8 cellular contexts compared by ENCODE assay signal in the genomic region with DNA sequence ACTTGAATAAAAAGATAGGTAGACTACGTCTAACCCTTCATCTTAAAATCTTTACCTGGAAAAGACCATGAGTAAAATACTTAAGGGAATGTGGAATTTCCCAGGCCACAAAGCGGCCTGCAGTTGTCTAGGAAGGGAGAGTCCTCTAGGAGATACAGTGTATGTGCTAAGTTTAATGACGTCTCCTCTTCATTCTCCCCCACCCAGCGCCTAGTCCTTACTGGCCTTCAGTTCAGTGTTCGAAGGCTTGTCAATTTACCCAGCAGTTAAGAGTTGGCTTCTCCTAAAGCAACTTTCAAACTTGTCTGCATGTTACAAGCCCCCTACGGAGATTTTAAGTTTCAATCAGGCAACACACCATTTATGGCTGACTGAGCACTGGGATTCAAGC. TPM values are rescaled to one million over a fixed set of nuclear protein-coding genes. Genes with fewer than 3 reads are reported as not detected.
DNase-seq lines count a peak whose midpoint lies in the region; ATAC-seq and TF ChIP-seq lines count a peak whose summit lies in the region.

No MANE protein-coding gene starts in this region.

- CTCF ChIA-PET in CD4-positive, alpha-beta T cell (lab: Charles Lee), result interaction anchor here (3.0 to 3.1 kb wide), 2 partner anchors 18 to 35 kb away, joined by 24 to 28 read pairs; a partner anchor contains a TSS

- H3K27ac ChIP-seq in CD4-positive, alpha-beta T cell (ENCODE audit: low read depth, low read length), result peak overlapping the region; percentile 95
- H3K27ac ChIP-seq in liver (ENCODE audit: low read depth in 1 of 2, low read length in 2 of 2), result peak overlapping the region; percentile 97 to 99
- H3K27ac ChIP-seq in vagina, result peak overlapping the region; percentile 89

- no peak for DNase-seq in CD4-positive, alpha-beta T cell
- DNase-seq in amniotic epithelial cell (ENCODE audit: low read depth) (peak; percentile 54), vagina (ENCODE audit: extremely low spot score in 2 of 2) (no peak), cerebellar cortex (ENCODE audit: low spot score) (no peak), cerebellum (ENCODE audit: low spot score) (no peak)

- H3K9me3 ChIP-seq in CD4-positive, alpha-beta T cell (ENCODE audit: control insufficient read depth, low read length), result no peaks in the 10 kb centered on the region
- H3K9me3 ChIP-seq in Loucy (ENCODE audit: insufficient read depth, low read depth, low read length) (no peaks in the 10 kb centered on the region), liver (ENCODE audit: control insufficient read depth in 4 of 4, low read length in 3 of 4) (no peaks in the 10 kb centered on the region), vagina (no peaks in the 10 kb centered on the region)

- peaks cover 34% of the 10 kb centered on the region for H3K4me1 Mint-ChIP-seq in CD4-positive, alpha-beta T cell (ENCODE audit: low read depth)

- H4K20me1 ChIP-seq in Loucy (ENCODE audit: insufficient read depth, low read length, poor library complexity, severe bottlenecking), result peaks cover 14% of the 10 kb centered on the region

- H3K4me3 Mint-ChIP-seq in CD4-positive, alpha-beta T cell, result peak overlapping the region; percentile 97

- no peaks in the 10 kb centered on the region for H3K36me3 ChIP-seq in Loucy (ENCODE audit: insufficient read depth, low read length)
- no peaks in the 10 kb centered on the region for H3K36me3 ChIP-seq in liver (ENCODE audit: control insufficient read depth in 4 of 4, insufficient read depth in 3 of 4, low read depth in 1 of 4, low read length in 3 of 4)
- H3K36me3 ChIP-seq in vagina, result no peaks in the 10 kb centered on the region

- H3K27me3 Mint-ChIP-seq in CD4-positive, alpha-beta T cell, result peaks cover 13% of the 10 kb centered on the region

- no peak for ATAC-seq in CD4-positive, alpha-beta T cell (ENCODE audit: poor library complexity)
- no peak for ATAC-seq in HG03378 (IDR thresholded peaks at IDR 0.05; ENCODE audit: unreplicated experiment)

- no peak overlapping the region for H2AFZ ChIP-seq in Loucy (ENCODE audit: low read length)

- no peak for TF ChIP-seq CTCF in CD4-positive, alpha-beta T cell (IDR thresholded peaks at IDR 0.05)
- no peak for TF ChIP-seq CTCF in Loucy (conservative IDR thresholded peaks at IDR 0.05; ENCODE audit: low read length)
- no peak for TF ChIP-seq CTCF in liver (IDR thresholded peaks at IDR 0.05; ENCODE audit: low read depth, low read length, missing input control)
- no peak for TF ChIP-seq CTCF in vagina (IDR thresholded peaks at IDR 0.05)

- peaks cover 49% of the 10 kb centered on the region for H3K36me3 Mint-ChIP-seq in CD4-positive, alpha-beta T cell (ENCODE audit: low read depth)

- no peaks in the 10 kb centered on the region for H3K27me3 ChIP-seq in CD4-positive, alpha-beta T cell (ENCODE audit: control insufficient read depth, insufficient read depth, low read length)
- peaks cover 6% of the 10 kb centered on the region for H3K27me3 ChIP-seq in Loucy (ENCODE audit: insufficient read depth, low read length, poor library complexity, severe bottlenecking)
- no peaks in the 10 kb centered on the region for H3K27me3 ChIP-seq in liver (ENCODE audit: control insufficient read depth in 4 of 4, insufficient read depth in 4 of 4, low read length in 3 of 4)
- H3K27me3 ChIP-seq in vagina, result no peaks in the 10 kb centered on the region

- H3K9me2 ChIP-seq in Loucy (replicated peaks; ENCODE audit: low read depth, low read length), result no peaks in the 10 kb centered on the region

- H3K4me2 ChIP-seq in Loucy (ENCODE audit: low read depth, low read length, poor library complexity, severe bottlenecking), result peak overlapping the region; percentile 87

- H3K4me3 ChIP-seq in Loucy (ENCODE audit: low read length, poor library complexity, severe bottlenecking) (peak overlapping the region; percentile 96), liver (ENCODE audit: low read depth in 1 of 3, low read length in 3 of 3) (peak overlapping the region; percentile 42 to 61 (median 54)), vagina (peak overlapping the region; percentile 79 to 95)

- H3K9me3 Mint-ChIP-seq in CD4-positive, alpha-beta T cell, result no peaks in the 10 kb centered on the region

- H3K4me1 ChIP-seq in Loucy (ENCODE audit: insufficient read depth, low read length, poor library complexity, severe bottlenecking) (peaks cover 35% of the 10 kb centered on the region), liver (ENCODE audit: control insufficient read depth in 4 of 4, insufficient read depth in 4 of 4, low read length in 3 of 4) (peaks cover 0 to 36% (median 17%) of the 10 kb centered on the region in 4 donors), vagina (peaks cover 11% of the 10 kb centered on the region)

- 58% methylated on average over 6 of the region's 6 CpGs for WGBS in liver

- H3K9ac ChIP-seq in Loucy (ENCODE audit: low read depth, low read length, poor library complexity, severe bottlenecking) (peak overlapping the region; percentile 100), liver (ENCODE audit: low read depth in 1 of 2, low read length in 2 of 2) (peak overlapping the region; percentile 20 to 82)

- peaks cover 29% of the 10 kb centered on the region for H3F3A ChIP-seq in Loucy (ENCODE audit: low read depth)

- no peak for TF ChIP-seq RAD21 in liver (IDR thresholded peaks at IDR 0.05)

- H3K27ac Mint-ChIP-seq in CD4-positive, alpha-beta T cell, result peak overlapping the region; percentile 98

- no peak for TF ChIP-seq POLR2A in vagina (IDR thresholded peaks at IDR 0.05)

- H3K79me2 ChIP-seq in Loucy (ENCODE audit: insufficient read depth, low read length), result peaks cover 32% of the 10 kb centered on the region

- intact Hi-C loops in CD4-positive, alpha-beta T cell (cut with DNase I, micrococcal nuclease), result loop anchor here (1.0 to 10.0 kb wide), 8 partner anchors 18 to 1712 kb away; a partner anchor contains a TSS
- intact Hi-C loops in vagina (cut with DNase I), result loop anchor here (5.0 to 10.0 kb wide), 2 partner anchors 50 to 1562 kb away; no protein-coding TSS in a partner anchor

- POLR2A ChIA-PET in CD4-positive, alpha-beta T cell (lab: Charles Lee), result interaction anchor here (0.8 to 13.5 kb wide), 49 partner anchors 9 to 1771 kb away, joined by 3 to 3030 read pairs (median 55); partner anchors contain the start of genes HFE and HMGN4

TF ChIP-seq in liver, 16 proteins besides CTCF, POLR2A, EP300 and RAD21:
- TF ChIP-seq, protein P1, sequence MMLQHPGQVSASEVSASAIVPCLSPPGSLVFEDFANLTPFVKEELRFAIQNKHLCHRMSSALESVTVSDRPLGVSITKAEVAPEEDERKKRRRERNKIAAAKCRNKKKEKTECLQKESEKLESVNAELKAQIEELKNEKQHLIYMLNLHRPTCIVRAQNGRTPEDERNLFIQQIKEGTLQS (IDR thresholded peaks at IDR 0.05), result no peak
- TF ChIP-seq JUND (IDR thresholded peaks at IDR 0.05) (no peak), SP1 (IDR thresholded peaks at IDR 0.05) (no peak), GABPA (IDR thresholded peaks at IDR 0.05 in 1 of 2, conservative IDR thresholded peaks at IDR 0.05 in 1 of 2) (no peak)
TF ChIP-seq in liver: peak in this region for 0.

RNA-seq across cellular contexts. Expression of gene HFE, which starts 35.2 kb away (rescaled TPM):
- total RNA-seq in CD4-positive, alpha-beta T cell, result under 1 TPM; 0.08 to 0.28 TPM
- total RNA-seq in liver (10 to 100 TPM in 1 of 2 donors, 1 to 10 TPM in 1; 6.7 to 12.7 TPM), vagina (7.6 TPM), cerebellum (1.5 TPM)
- polyA plus RNA-seq in liver, result 1 to 10 TPM; 6.3 to 9.6 TPM
